Comparison of ENCODE assay signal across 28 cellular contexts in the genomic region with DNA sequence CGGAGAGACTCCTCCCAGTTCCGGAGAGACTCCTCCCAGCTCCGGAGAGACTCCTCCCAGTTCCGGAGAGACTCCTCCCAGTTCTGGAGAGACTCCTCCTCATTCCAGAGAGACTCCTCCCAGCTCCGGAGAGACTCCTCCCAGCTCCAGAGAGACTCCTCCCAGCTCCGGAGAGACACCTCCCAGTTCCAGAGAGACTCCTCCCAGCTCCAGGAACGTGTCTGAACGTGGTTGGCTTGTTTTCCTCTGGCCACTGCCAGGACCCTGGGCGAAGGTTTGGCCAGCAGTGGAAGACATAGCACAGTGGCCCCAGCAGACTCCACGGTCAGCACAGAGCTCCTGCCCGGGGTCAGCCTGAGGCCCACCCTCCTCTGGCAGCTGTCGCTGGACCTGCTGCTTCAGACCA.
DNase-seq lines count a peak whose midpoint lies in the region; ATAC-seq, FAIRE-seq and TF ChIP-seq lines count a peak whose summit lies in the region.
"Had no signal": no experiment of that assay in that cellular context is flagged by ENCODE, and none has a peak within 500 bp of the region (broad histone marks: within the 10 kb centered on the region; RNA-seq: fewer than 3 reads in every experiment).

No MANE protein-coding gene starts in this region.

- in situ Hi-C loops in K562 (cut with MboI), result no loop called here

- no peak overlapping the region; a peak in 1 of 4 replicates for H3K9ac ChIP-seq in K562 (ENCODE audit: insufficient read depth in 1 of 2, low read depth in 2 of 2, low read length in 2 of 2)
- H3K9ac ChIP-seq in mesenchymal stem cell (ENCODE audit: low read length), result no peak overlapping the region

- no peaks in the 10 kb centered on the region for H3K36me3 ChIP-seq in heart left ventricle
- H3K36me3 ChIP-seq in K562 (ENCODE audit: control insufficient read depth, insufficient read depth, low read length), result no peaks in the 10 kb centered on the region
- H3K36me3 ChIP-seq in mesenchymal stem cell (ENCODE audit: control insufficient read depth in 1 of 2, insufficient read depth in 2 of 2, low read depth in 1 of 2, low read length in 2 of 2), result no peaks in the 10 kb centered on the region
- no peaks in the 10 kb centered on the region for H3K36me3 ChIP-seq in spleen
- H3K36me3 ChIP-seq in H7 (replicated peaks; ENCODE audit: control insufficient read depth, insufficient read depth, low read length), result no peaks in the 10 kb centered on the region
- H3K36me3 ChIP-seq: BE2C, MG63, Peyer's patch had no signal

- no peaks in the 10 kb centered on the region for H3K79me2 ChIP-seq in K562 (ENCODE audit: control insufficient read depth, insufficient read depth, low read length)

- no peak overlapping the region for H2AFZ ChIP-seq in K562 (ENCODE audit: low read depth, low read length)
- H2AFZ ChIP-seq in mesenchymal stem cell (ENCODE audit: low read depth, low read length), result no peak overlapping the region
- H2AFZ ChIP-seq: GM23338 had no signal

- H3K4ac ChIP-seq in mesenchymal stem cell (ENCODE audit: low read depth in 1 of 2, low read length in 2 of 2), result no peak overlapping the region

- no peak for TF ChIP-seq POLR2A in heart left ventricle (IDR thresholded peaks at IDR 0.05)
- no peak for TF ChIP-seq POLR2A in K562 (conservative IDR thresholded peaks at IDR 0.05)
- TF ChIP-seq POLR2A in spleen (IDR thresholded peaks at IDR 0.05), result no peak

- H3K4me3 ChIP-seq in heart left ventricle (no peak overlapping the region), K562 (no peak overlapping the region), mesenchymal stem cell (ENCODE audit: insufficient read depth in 1 of 2, low read depth in 1 of 2, low read length in 2 of 2) (no peak overlapping the region), spleen (no peak overlapping the region), H7 (ENCODE audit: insufficient read depth, low read depth, low read length) (no peak overlapping the region)
- H3K4me3 ChIP-seq: GM23338, MG63, Peyer's patch had no signal

- peak overlapping the region; percentile 70 for H4K91ac ChIP-seq in mesenchymal stem cell (ENCODE audit: low read length)

- CTCF ChIA-PET in K562 (lab: Yijun Ruan, JAX; ENCODE audit: low intra/inter-chr PET ratio), result no interaction called here

- H3K27me3 ChIP-seq in heart left ventricle (no peaks in the 10 kb centered on the region), K562 (ENCODE audit: control insufficient read depth in 2 of 2, insufficient read depth in 2 of 2, low read length in 2 of 2) (peaks cover 47 to 72% of the 10 kb centered on the region in 2 experiments), mesenchymal stem cell (ENCODE audit: control insufficient read depth in 1 of 2, insufficient read depth in 1 of 2, low read length in 2 of 2) (peaks cover 2 to 4% of the 10 kb centered on the region in 2 experiments), spleen (replicated peaks in 1 of 7) (peaks cover 0 to 58% (median 11%) of the 10 kb centered on the region in 7 donors), H7 (ENCODE audit: control insufficient read depth, insufficient read depth, low read length) (no peaks in the 10 kb centered on the region)
- H3K27me3 ChIP-seq: BE2C, MG63, Peyer's patch had no signal

- no peak overlapping the region for H2AK5ac ChIP-seq in mesenchymal stem cell (ENCODE audit: low read length, severe bottlenecking)

- peaks cover 8% of the 10 kb centered on the region for H4K20me1 ChIP-seq in K562 (replicated peaks; ENCODE audit: control insufficient read depth, insufficient read depth, low read length)

- WGBS in heart left ventricle, 4 donors, result 72 to 80% (median 76%) methylated on average over 12 of the region's 12 CpGs
- 11% methylated on average over 12 of the region's 12 CpGs for WGBS in K562 (ENCODE audit: insufficient coverage, low coverage, missing lambda C conversion rate)
- 90% methylated on average over 12 of the region's 12 CpGs for WGBS in mesenchymal stem cell
- WGBS in spleen, 5 donors, result 84 to 91% (median 85%) methylated on average over 7 to 12 of the region's 12 CpGs

- no peak for FAIRE-seq in K562 (lab: Jason Lieb, UNC)
- FAIRE-seq: A204.1, GM12891, GM19239 had no signal

- ATAC-seq in left cardiac atrium (peak; percentile 33 to 66), heart left ventricle (no peak), K562 (peak; percentile 35; the same call in 2 of the 3 replicates)
- ATAC-seq: GM23338 had no signal

- H2BK12ac ChIP-seq in mesenchymal stem cell (ENCODE audit: low read length in 2 of 2), result peak overlapping the region in 1 of 2 experiments; percentile 34

- no peak for TF ChIP-seq CTCF in heart left ventricle (IDR thresholded peaks at IDR 0.05)
- no peak for TF ChIP-seq CTCF in K562 (IDR thresholded peaks at IDR 0.05 in 2 of 3, conservative IDR thresholded peaks at IDR 0.05 in 1 of 3; ENCODE audit: insufficient read depth in 2 of 3, low read depth in 1 of 3, low read length in 3 of 3)
- TF ChIP-seq CTCF in spleen (IDR thresholded peaks at IDR 0.05 in 8 of 11, conservative IDR thresholded peaks at IDR 0.05 in 3 of 11), result no peak

- H3K4me1 ChIP-seq in heart left ventricle, result peaks cover 0 to 13% (median 10%) of the 10 kb centered on the region in 12 donors
- peaks cover 0 to 13% of the 10 kb centered on the region in 2 experiments; a peak in 3 of 5 replicates for H3K4me1 ChIP-seq in K562 (replicated peaks in 1 of 2; ENCODE audit: control insufficient read depth in 2 of 2, insufficient read depth in 2 of 2, low read length in 2 of 2)
- H3K4me1 ChIP-seq in mesenchymal stem cell (ENCODE audit: control insufficient read depth, insufficient read depth, low read depth, low read length), result peaks cover 9% of the 10 kb centered on the region
- H3K4me1 ChIP-seq in spleen, result peaks cover 5 to 38% (median 14%) of the 10 kb centered on the region in 6 donors
- H3K4me1 ChIP-seq: BE2C had no signal

- TF ChIP-seq EP300 in K562 (IDR thresholded peaks at IDR 0.05; ENCODE audit: low read length), result no peak

- no peak for TF ChIP-seq RAD21 in K562 (CRISPR knock-in tag; conservative IDR thresholded peaks at IDR 0.05 in 1 of 2, IDR thresholded peaks at IDR 0.05 in 1 of 2)

- POLR2A ChIA-PET in K562 (lab: Yijun Ruan, JAX), result interaction anchor here (0.6 to 1.4 kb wide), 3 partner anchors 8 to 192 kb away, joined by 3 to 4 read pairs (median 3); no protein-coding TSS in a partner anchor

- H2BK15ac ChIP-seq in mesenchymal stem cell (ENCODE audit: low read depth, poor library complexity, severe bottlenecking), result peak overlapping the region; percentile 12

- no peak overlapping the region for H3K23ac ChIP-seq in mesenchymal stem cell (ENCODE audit: low read length in 2 of 2)

- H2BK120ac ChIP-seq in mesenchymal stem cell (ENCODE audit: low read depth, low read length), result no peak overlapping the region

- no peak overlapping the region for H4K8ac ChIP-seq in mesenchymal stem cell (ENCODE audit: low read length)

- no peak overlapping the region for H3K4me2 ChIP-seq in K562 (ENCODE audit: insufficient read depth, low read length)
- H3K4me2 ChIP-seq in mesenchymal stem cell (ENCODE audit: low read length, poor library complexity, severe bottlenecking), result no peak overlapping the region
- H3K4me2 ChIP-seq: GM23338 had no signal

- peak overlapping the region in 1 of 2 experiments; percentile 29 for H3K18ac ChIP-seq in mesenchymal stem cell (ENCODE audit: low read depth in 1 of 2, low read length in 2 of 2)

- no peak for DNase-seq in left cardiac atrium
- DNase-seq in heart left ventricle, result no peak
- DNase-seq in K562 (ENCODE audit: extremely low read depth in 1 of 4, low spot score in 3 of 4), result peak in 2 of 4 experiments; percentile 31 to 36
- no peak for DNase-seq in mesenchymal stem cell
- DNase-seq in spleen, result peak; percentile 51
- no peak for DNase-seq in NCI-H748 (lab: John Stamatoyannopoulos, UW; ENCODE audit: unreplicated experiment)
- DNase-seq in NAMALWA (ENCODE audit: low spot score), result no peak
- no peak for DNase-seq in H7
- DNase-seq: BE2C; Calu3; CD4-positive, alpha-beta memory T cell; HFFc6; IMR-90; Karpas-422; NCI-H1092; NCI-H1436 treated with DMSO at 0.1 percent for 48 hours; NCI-H2029; NCI-H2171 treated with DMSO at 0.1 percent for 48 hours; NCI-H446; NCI-H748 treated with DMSO at 0.1 percent for 48 hours; NK-92 treated with Interleukin-12 subunit alpha and Interleukin-12 subunit beta, amount 100 ng/mL, for 24 hours had no signal

- no peaks in the 10 kb centered on the region for H3K9me1 ChIP-seq in K562 (ENCODE audit: control insufficient read depth, insufficient read depth, low read length)

- no peaks in the 10 kb centered on the region for H3K9me3 ChIP-seq in heart left ventricle
- H3K9me3 ChIP-seq in K562 (replicated peaks; ENCODE audit: control insufficient read depth, insufficient read depth, low read depth, low read length), result no peaks in the 10 kb centered on the region
- H3K9me3 ChIP-seq in mesenchymal stem cell (ENCODE audit: control insufficient read depth, low read length), result no peaks in the 10 kb centered on the region
- no peaks in the 10 kb centered on the region for H3K9me3 ChIP-seq in spleen
- H3K9me3 ChIP-seq: BE2C, MG63, Peyer's patch had no signal

- no peak overlapping the region for H3K14ac ChIP-seq in mesenchymal stem cell (ENCODE audit: low read length in 2 of 2)

- H3K27ac ChIP-seq in heart left ventricle (no peak overlapping the region), K562 (ENCODE audit: extremely low read depth, low read depth, low read length) (no peak overlapping the region), mesenchymal stem cell (ENCODE audit: low read length, poor library complexity, severe bottlenecking) (no peak overlapping the region), spleen (no peak overlapping the region)
- H3K27ac ChIP-seq: HL-60, Peyer's patch had no signal

- intact Hi-C loops in left cardiac atrium (cut with DNase I) (no loop called here), heart left ventricle (cut with DNase I) (loop anchor here in 1 of 10 donors (10.0 kb wide), 1 partner anchor 190 kb away; no protein-coding TSS in a partner anchor), K562 (cut with micrococcal nuclease) (no loop called here), spleen (cut with DNase I; ENCODE audit: low total_unique reads) (no loop called here)

- no TSS peak for BruUV-seq in K562 (replicated peaks; lab: Mats Ljungman, UMichigan)

- H2BK5ac ChIP-seq in mesenchymal stem cell (ENCODE audit: low read depth, low read length, poor library complexity, severe bottlenecking), result no peak overlapping the region

- no peaks in the 10 kb centered on the region for H3K79me1 ChIP-seq in mesenchymal stem cell (replicated peaks; ENCODE audit: low read length, poor library complexity, severe bottlenecking)

TF ChIP-seq in K562, 482 proteins besides CTCF, POLR2A, EP300 and RAD21:
- peak in 1 of 2 experiments; percentile 97; a peak in 2 of 4 replicates for TF ChIP-seq ARNT (IDR thresholded peaks at IDR 0.05)
- no peak for TF ChIP-seq NCOA2 (IDR thresholded peaks at IDR 0.05; ENCODE audit: partially characterized antibody in 2 of 2)
- no peak for TF ChIP-seq SAP30 (IDR thresholded peaks at IDR 0.05; ENCODE audit: borderline replicate concordance, insufficient read depth, low read depth, low read length, poor library complexity, severe bottlenecking)
- TF ChIP-seq SMARCA5 (IDR thresholded peaks at IDR 0.05), result no peak
- TF ChIP-seq ZNF263 (CRISPR knock-in tag; IDR thresholded peaks at IDR 0.05; ENCODE audit: borderline replicate concordance), result peak; percentile 58
- TF ChIP-seq KDM1A (IDR thresholded peaks at IDR 0.05), result no peak
- no peak for TF ChIP-seq CAMTA2 (CRISPR knock-in tag; conservative IDR thresholded peaks at IDR 0.05)

Comparison
In these comparisons a context has a peak if more than half of its experiments do, and no peak if none do; other contexts are left out.
1. ATAC-seq: peak in left cardiac atrium (2 of 2) and K562 (single experiment); none in heart left ventricle (0 of 4).